Comparison of ENCODE assay signal across 16 cellular contexts in the genomic region with DNA sequence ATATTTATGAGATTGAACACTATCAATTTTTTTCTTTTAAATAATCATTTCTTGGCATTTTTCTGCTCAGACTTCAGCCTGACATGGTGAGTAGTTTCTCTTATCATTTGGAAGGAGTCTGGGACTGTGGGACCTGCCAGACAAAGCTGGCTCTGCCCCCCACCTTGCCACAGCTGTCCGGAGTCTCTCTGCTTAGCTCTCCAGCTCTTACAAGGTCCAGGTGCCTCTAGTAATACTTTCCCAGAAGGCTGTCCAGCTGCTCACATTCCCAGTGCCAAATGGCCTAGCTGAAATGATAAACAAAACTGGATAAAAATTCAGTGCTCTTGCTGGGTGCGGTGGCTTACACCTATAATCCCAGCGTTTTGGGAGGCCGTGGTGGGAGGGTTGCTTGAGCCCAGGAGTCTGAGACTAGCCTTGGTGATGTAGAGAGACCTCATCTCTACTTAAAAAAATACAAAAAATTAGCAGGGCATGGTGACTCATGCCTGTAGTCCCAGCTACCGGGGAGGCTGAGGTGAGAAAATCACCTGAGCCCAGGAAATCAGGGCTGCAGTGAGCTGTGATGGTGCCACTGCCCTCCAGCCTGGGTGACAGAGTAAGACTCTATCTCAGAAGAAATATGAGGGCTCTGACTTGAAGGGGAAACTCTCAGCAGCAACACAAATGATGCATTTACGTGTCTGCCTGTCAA.
"Had no signal": no experiment of that assay in that cellular context is flagged by ENCODE, and none has a peak within 500 bp of the region (broad histone marks: within the 10 kb centered on the region; RNA-seq: fewer than 3 reads in every experiment).

No MANE protein-coding gene starts in this region.

- H3K27me3 ChIP-seq: gastrocnemius medialis, testis, tibial nerve had no signal

- DNase-seq: effector CD8-positive, alpha-beta T cell; gastrocnemius medialis; heart right ventricle; hypothalamus; kidney glomerular epithelial cell; mammary epithelial cell; mucosa of descending colon; naive thymus-derived CD8-positive, alpha-beta T cell; right cardiac atrium; small intestine; stimulated activated CD4-positive, alpha-beta T cell treated with anti-CD3 and anti-CD28 coated beads, Interleukin-12 subunit alpha, Interleukin-12 subunit beta, amount 100 ng/mL, for 4 hours; stimulated activated naive CD4-positive, alpha-beta T cell; testis had no signal

- ATAC-seq: esophagus mucosa; gastrocnemius medialis; mucosa of descending colon; naive thymus-derived CD8-positive, alpha-beta T cell; right cardiac atrium had no signal

- H3K36me3 ChIP-seq: gastrocnemius medialis, heart right ventricle, tibial nerve had no signal

- H3K4me3 ChIP-seq: coronary artery, gastrocnemius medialis, heart right ventricle, mucosa of descending colon, testis, tibial nerve had no signal

- H3K4me1 ChIP-seq: gastrocnemius medialis, heart right ventricle, testis, tibial nerve had no signal

- H3K27ac ChIP-seq: coronary artery, gastrocnemius medialis, heart right ventricle, testis, tibial nerve had no signal

- H3K9me3 ChIP-seq: gastrocnemius medialis, mucosa of descending colon, testis, tibial nerve had no signal
